In genomic region chr10:101901340-101901739, GRCh38 we compare ENCODE assay signal across 10 cellular contexts. TPM values are rescaled to one million over a fixed set of nuclear protein-coding genes. Genes with fewer than 3 reads are reported as not detected.
DNase-seq lines count a peak whose midpoint lies in the region; ATAC-seq and TF ChIP-seq lines count a peak whose summit lies in the region.
"Had no signal": no experiment of that assay in that cellular context is flagged by ENCODE, and none has a peak within 500 bp of the region (broad histone marks: within the 10 kb centered on the region; RNA-seq: fewer than 3 reads in every experiment).

No MANE protein-coding gene starts in this region.

- H3K9me3 Mint-ChIP-seq in brain, result no peaks in the 10 kb centered on the region

- peak overlapping the region in 2 of 5 experiments; percentile 4 to 44 for H3K4me3 Mint-ChIP-seq in brain

- H3K36me3 Mint-ChIP-seq in brain, result no peaks in the 10 kb centered on the region

- no peak overlapping the region for H3K27ac ChIP-seq in right cardiac atrium (ENCODE audit: low read length)
- no peak overlapping the region for H3K27ac ChIP-seq in substantia nigra (ENCODE audit: low read depth, low read length, poor library complexity, severe bottlenecking)
- H3K27ac ChIP-seq: breast epithelium, sigmoid colon had no signal

- peak; percentile 16 for TF ChIP-seq CTCF in GM13977 (IDR thresholded peaks at IDR 0.05; ENCODE audit: extremely low read depth, insufficient read depth, missing control alignments)
- TF ChIP-seq CTCF in GM20000 (IDR thresholded peaks at IDR 0.05; ENCODE audit: extremely low read depth, missing control alignments), result no peak
- TF ChIP-seq CTCF in brain (conservative IDR thresholded peaks at IDR 0.05), result no peak

- peak; percentile 55 for ATAC-seq in HG03196 (IDR thresholded peaks at IDR 0.05; ENCODE audit: unreplicated experiment)
- ATAC-seq in right cardiac atrium, result no peak

- H3K4me1 ChIP-seq in right cardiac atrium (ENCODE audit: control insufficient read depth, insufficient read depth, low read length), result peaks cover 2% of the 10 kb centered on the region
- H3K4me1 ChIP-seq: breast epithelium had no signal

- WGBS in right cardiac atrium, result 80% methylated on average over 6 of the region's 6 CpGs

- no peaks in the 10 kb centered on the region for H3K9me3 ChIP-seq in right cardiac atrium (ENCODE audit: control insufficient read depth, low read length)
- H3K9me3 ChIP-seq: breast epithelium, sigmoid colon had no signal

- H3K27ac Mint-ChIP-seq in brain, result peak overlapping the region; percentile 23 to 91 (median 69)

- intact Hi-C loops in right cardiac atrium (cut with DNase I), result no loop called here

- DNase-seq in GM13977 (ENCODE audit: low spot score), result peak; percentile 57
- DNase-seq in GM20000 (ENCODE audit: low spot score), result peak; percentile 68
- DNase-seq in right cardiac atrium, result no peak
- no peak for DNase-seq in T-helper 2 cell
- DNase-seq in substantia nigra (lab: John Stamatoyannopoulos, UW), result no peak
- no peak for DNase-seq in medulla oblongata (ENCODE audit: extremely low spot score)
- DNase-seq: sigmoid colon had no signal

- H3K27me3 Mint-ChIP-seq in brain, result no peaks in the 10 kb centered on the region

- no peak overlapping the region for H3K4me3 ChIP-seq in right cardiac atrium (ENCODE audit: low read length)
- H3K4me3 ChIP-seq: breast epithelium, sigmoid colon had no signal

- H3K27me3 ChIP-seq in right cardiac atrium (ENCODE audit: control insufficient read depth, insufficient read depth), result no peaks in the 10 kb centered on the region
- H3K27me3 ChIP-seq: breast epithelium, sigmoid colon had no signal

- in situ Hi-C loops in GM13977 (cut with MboI; ENCODE audit: low pct_unique_long_range_greater_than_20kb, low sequenced_read_pairs, unreplicated experiment), result no loop called here

- peaks cover 66% of the 10 kb centered on the region for H3K4me1 Mint-ChIP-seq in brain

RNA-seq across cellular contexts. Expression of gene KCNIP2, which starts 57.7 kb away (rescaled TPM):
- polyA plus RNA-seq in brain (ENCODE audit: insufficient read depth, low read depth, low replicate concordance) (14.2 TPM), right cardiac atrium (729 TPM)
- total RNA-seq in right cardiac atrium, result 100 to 1,000 TPM; 368 to 977 (median 629) TPM

Comparison
In these comparisons a context has a peak if more than half of its experiments do, and no peak if none do; other contexts are left out.
1. DNase-seq: peak in GM13977 (single experiment) and GM20000 (single experiment); none in right cardiac atrium (0 of 3), T-helper 2 cell (0 of 5), substantia nigra (0 of 49) and medulla oblongata (single experiment).
2. RNA of gene KCNIP2, which starts 57.7 kb away (polyA plus RNA-seq): 729 TPM in right cardiac atrium (single experiment); 14.2 TPM in brain (single experiment); every median in the first group is over 10 times any median in the second.